8 cellular contexts compared by ENCODE assay signal in the genomic region with DNA sequence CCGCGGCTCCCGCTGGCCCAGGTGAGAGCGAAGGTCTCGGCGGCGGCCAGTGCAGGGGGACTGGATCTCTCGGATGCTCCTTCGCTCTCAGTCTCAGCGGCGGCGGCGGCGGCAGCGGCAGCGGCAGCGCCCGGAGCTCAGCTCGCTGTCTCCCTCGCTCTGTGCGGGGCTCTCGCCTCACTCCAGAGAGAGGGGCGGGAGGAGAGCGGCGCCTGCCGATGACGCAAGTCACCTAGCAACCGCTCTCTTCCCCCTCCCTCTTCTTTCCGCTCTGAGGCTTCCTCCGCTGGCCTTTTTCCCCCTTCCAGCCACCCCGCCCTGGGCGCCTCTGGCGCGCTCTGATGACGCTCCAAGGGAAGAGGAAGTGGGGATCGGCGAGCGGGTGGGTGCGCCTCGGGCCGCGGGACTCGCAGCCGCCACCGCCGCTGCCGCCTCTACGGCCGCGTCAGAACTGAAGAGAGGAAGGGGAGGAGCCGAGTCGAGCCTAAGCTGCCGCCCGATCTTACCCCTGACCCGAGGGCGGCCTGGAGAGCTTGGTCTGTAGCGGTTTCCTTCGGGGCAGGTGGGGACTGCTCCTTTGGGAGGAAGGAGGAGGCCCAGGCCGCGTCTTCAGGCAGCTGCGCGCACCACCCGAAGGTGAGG. TPM values are rescaled to one million over a fixed set of nuclear protein-coding genes. Genes with fewer than 3 reads are reported as not detected.
DNase-seq lines count a peak whose midpoint lies in the region; ATAC-seq and TF ChIP-seq lines count a peak whose summit lies in the region.

A gene with protein sequence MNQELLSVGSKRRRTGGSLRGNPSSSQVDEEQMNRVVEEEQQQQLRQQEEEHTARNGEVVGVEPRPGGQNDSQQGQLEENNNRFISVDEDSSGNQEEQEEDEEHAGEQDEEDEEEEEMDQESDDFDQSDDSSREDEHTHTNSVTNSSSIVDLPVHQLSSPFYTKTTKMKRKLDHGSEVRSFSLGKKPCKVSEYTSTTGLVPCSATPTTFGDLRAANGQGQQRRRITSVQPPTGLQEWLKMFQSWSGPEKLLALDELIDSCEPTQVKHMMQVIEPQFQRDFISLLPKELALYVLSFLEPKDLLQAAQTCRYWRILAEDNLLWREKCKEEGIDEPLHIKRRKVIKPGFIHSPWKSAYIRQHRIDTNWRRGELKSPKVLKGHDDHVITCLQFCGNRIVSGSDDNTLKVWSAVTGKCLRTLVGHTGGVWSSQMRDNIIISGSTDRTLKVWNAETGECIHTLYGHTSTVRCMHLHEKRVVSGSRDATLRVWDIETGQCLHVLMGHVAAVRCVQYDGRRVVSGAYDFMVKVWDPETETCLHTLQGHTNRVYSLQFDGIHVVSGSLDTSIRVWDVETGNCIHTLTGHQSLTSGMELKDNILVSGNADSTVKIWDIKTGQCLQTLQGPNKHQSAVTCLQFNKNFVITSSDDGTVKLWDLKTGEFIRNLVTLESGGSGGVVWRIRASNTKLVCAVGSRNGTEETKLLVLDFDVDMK (minus strand): TSS at position 190 of the 642 bp plus-strand sequence. CDS start 124,289 bp downstream, outside the sequence.

- CTCF ChIA-PET in CD8-positive, alpha-beta T cell (lab: Charles Lee), result interaction anchor here (0.6 to 4.5 kb wide), 10 partner anchors 10 to 454 kb away, joined by 3 to 26 read pairs (median 3); no protein-coding TSS in a partner anchor

- ATAC-seq in CD8-positive, alpha-beta T cell, result peak; percentile 77
- ATAC-seq in GM19467 (IDR thresholded peaks at IDR 0.05; ENCODE audit: unreplicated experiment), result peak; percentile 87

- no peaks in the 10 kb centered on the region for H3K27me3 Mint-ChIP-seq in CD8-positive, alpha-beta T cell (ENCODE audit: low read depth)

- intact Hi-C loops in CD8-positive, alpha-beta T cell (cut with DNase I, micrococcal nuclease), result loop anchor here (1.0 to 10.0 kb wide), 14 partner anchors 17 to 1521 kb away; a partner anchor contains a TSS

- peak within 1 kb of the TSS; percentile 98 for H3K27ac ChIP-seq in CD8-positive, alpha-beta T cell (ENCODE audit: low read depth, low read length)

- H3K9me3 ChIP-seq in CD8-positive, alpha-beta T cell (ENCODE audit: low read length), result no peaks in the 10 kb centered on the region

- peak within 1 kb of the TSS; percentile 79 for H3K4me3 ChIP-seq in CD8-positive, alpha-beta T cell (ENCODE audit: low read depth, low read length)

- H3K9me3 Mint-ChIP-seq in CD8-positive, alpha-beta T cell, result no peaks in the 10 kb centered on the region

- H3K4me1 Mint-ChIP-seq in CD8-positive, alpha-beta T cell (ENCODE audit: low read depth), result peaks cover 64% of the 10 kb centered on the region

- H3K4me3 Mint-ChIP-seq in CD8-positive, alpha-beta T cell, result peak within 1 kb of the TSS; percentile 87

- peak; percentile 99 to 100 (median 100) for DNase-seq in CD8-positive, alpha-beta T cell
- DNase-seq in HS-27A (ENCODE audit: low read depth) (peak; percentile 96), NK-92 (lab: John Stamatoyannopoulos, UW; ENCODE audit: unreplicated experiment) (peak; percentile 90), lung microvascular endothelial cell (ENCODE audit: low read depth in 2 of 2) (peak; percentile 99)
- DNase-seq in activated CD8-positive, alpha-beta memory T cell treated with anti-CD3 and anti-CD28 coated beads for 1 hour (ENCODE audit: extremely low read depth in 1 of 2, low read depth in 1 of 2), result peak; percentile 98 to 100
- DNase-seq in effector CD4-positive, alpha-beta T cell, result peak; percentile 100
- DNase-seq in stimulated activated CD4-positive, alpha-beta T cell treated with anti-CD3 and anti-CD28 coated beads, TNF-alpha, amount 100 ng/mL, for 48 hours (ENCODE audit: low read depth in 3 of 3), result peak; percentile 97 to 99 (median 99)

- peaks cover 52% of the 10 kb centered on the region for H3K4me1 ChIP-seq in CD8-positive, alpha-beta T cell (ENCODE audit: insufficient read depth, low read length)

- TF ChIP-seq CTCF in CD8-positive, alpha-beta T cell (IDR thresholded peaks at IDR 0.05), result no peak

- peak within 1 kb of the TSS; percentile 97 for H3K27ac Mint-ChIP-seq in CD8-positive, alpha-beta T cell

- no peaks in the 10 kb centered on the region for H3K27me3 ChIP-seq in CD8-positive, alpha-beta T cell (ENCODE audit: insufficient read depth, low read length)

- POLR2A ChIA-PET in CD8-positive, alpha-beta T cell (lab: Charles Lee), result interaction anchor here (0.5 to 4.5 kb wide), 21 partner anchors 8 to 1436 kb away, joined by 3 to 48 read pairs (median 5); a partner anchor contains a TSS

- H3K36me3 ChIP-seq in CD8-positive, alpha-beta T cell (ENCODE audit: insufficient read depth, low read length), result peaks cover 3% of the 10 kb centered on the region

- peaks cover 30% of the 10 kb centered on the region for H3K36me3 Mint-ChIP-seq in CD8-positive, alpha-beta T cell

RNA-seq across cellular contexts. Expression of the gene that starts here (rescaled TPM):
- 100 to 1,000 TPM; 129 to 135 TPM for total RNA-seq in CD8-positive, alpha-beta T cell
- total RNA-seq in lung microvascular endothelial cell, result 34.7 and 51.2 TPM in 2 replicates

Comparison
In these comparisons a context has a peak if more than half of its experiments do, and no peak if none do; other contexts are left out.
1. Peak in every context shown above with its lines: DNase-seq, ATAC-seq, H3K4me3 ChIP-seq and H3K27ac ChIP-seq.